In the genomic region with DNA sequence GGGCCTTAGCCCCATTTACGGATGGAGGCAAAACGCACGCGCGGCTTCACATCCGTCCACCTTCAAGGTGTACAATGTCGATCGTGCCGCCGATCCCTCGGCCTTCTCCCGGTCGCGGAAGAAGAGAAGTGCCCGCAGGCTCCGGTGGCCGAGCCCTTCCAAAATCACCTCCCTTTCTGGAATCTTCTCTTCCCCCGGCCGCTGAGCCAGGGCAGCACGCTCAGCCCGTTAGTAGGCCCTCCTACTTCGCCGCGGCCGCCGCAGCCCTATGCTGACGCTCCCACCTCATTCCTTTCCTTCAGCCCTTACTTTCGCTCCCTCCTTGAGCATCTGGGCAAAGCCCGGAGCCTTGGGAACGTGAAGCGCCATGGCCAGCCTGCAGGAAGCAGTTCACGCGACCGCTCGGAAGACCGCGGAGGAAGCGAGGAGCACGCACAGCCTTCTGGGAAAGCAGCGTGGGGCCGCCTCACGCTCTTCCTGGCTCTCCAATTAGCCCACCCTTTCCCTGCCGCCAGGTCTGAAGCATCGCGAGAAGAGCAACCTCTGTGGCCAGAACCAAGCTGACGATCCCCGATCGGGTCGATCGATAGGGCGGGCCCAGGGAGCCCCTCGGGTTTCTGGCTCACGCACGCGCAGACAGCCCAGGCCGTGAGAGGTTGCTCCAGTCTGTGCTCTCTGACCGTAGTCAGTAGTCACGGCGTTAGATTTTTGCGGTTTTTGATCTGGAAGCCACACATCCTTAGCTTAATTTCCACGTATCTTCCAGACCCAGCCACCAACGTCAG, we compare ENCODE assay signal across 1 cellular context.
TF ChIP-seq lines count a peak whose summit lies in the region.

Gene CCT8 (minus strand): TSS at position 427 of the 785 bp plus-strand sequence. CDS start 58 bp downstream, at position 369.

TF ChIP-seq in HepG2, 621 proteins besides CTCF, POLR2A, EP300 and RAD21 (continued from another document and continues in another):
- TF ChIP-seq BCL6 (CRISPR knock-in tag; IDR thresholded peaks at IDR 0.05) (peak; percentile 64; the same call in 1 of the 2 replicates), SNAI1 (CRISPR knock-in tag; IDR thresholded peaks at IDR 0.05; ENCODE audit: borderline replicate concordance) (peak; percentile 37; the same call in 1 of the 2 replicates), ZKSCAN1 (IDR thresholded peaks at IDR 0.05; ENCODE audit: low read length) (no peak), JDP2 (CRISPR knock-in tag; IDR thresholded peaks at IDR 0.05; ENCODE audit: borderline replicate concordance) (no peak), ELF3 (CRISPR knock-in tag; IDR thresholded peaks at IDR 0.05) (peak; percentile 76), TRIM22 (IDR thresholded peaks at IDR 0.05) (no peak), KDM3A (CRISPR knock-in tag; IDR thresholded peaks at IDR 0.05; ENCODE audit: low read depth) (0 out of 2 replicates have a peak, but pooled peaks have one; percentile 70), ZNF629 (CRISPR knock-in tag; conservative IDR thresholded peaks at IDR 0.05) (no peak; the same call in 1 of the 2 replicates), ZNF230 (CRISPR knock-in tag; IDR thresholded peaks at IDR 0.05) (0 out of 2 replicates have a peak, but pooled peaks have one; percentile 54), DZIP1 (CRISPR knock-in tag; IDR thresholded peaks at IDR 0.05) (no peak), ZNF772 (CRISPR knock-in tag; IDR thresholded peaks at IDR 0.05) (peak; percentile 73), EHMT2 (IDR thresholded peaks at IDR 0.05; ENCODE audit: borderline replicate concordance, low read depth, low read length) (peak; percentile 55; the same call in 1 of the 2 replicates), FOXJ3 (CRISPR knock-in tag; IDR thresholded peaks at IDR 0.05; ENCODE audit: borderline replicate concordance) (no peak), SIX1 (CRISPR knock-in tag; IDR thresholded peaks at IDR 0.05; ENCODE audit: borderline replicate concordance) (no peak), FOXA3 (CRISPR knock-in tag; IDR thresholded peaks at IDR 0.05) (peak; percentile 65), ARHGAP35 (CRISPR knock-in tag; IDR thresholded peaks at IDR 0.05; ENCODE audit: borderline replicate concordance) (no peak; the same call in 1 of the 2 replicates), ZNF616 (CRISPR knock-in tag; IDR thresholded peaks at IDR 0.05; ENCODE audit: low read depth) (0 out of 2 replicates have a peak, but pooled peaks have one; percentile 28), ZNF775 (CRISPR knock-in tag; IDR thresholded peaks at IDR 0.05; ENCODE audit: borderline replicate concordance) (0 out of 2 replicates have a peak, but pooled peaks have one; percentile 32), ISL2 (CRISPR knock-in tag; IDR thresholded peaks at IDR 0.05) (no peak), ZNF781 (CRISPR knock-in tag; IDR thresholded peaks at IDR 0.05; ENCODE audit: borderline replicate concordance, not compliant biosample characterization) (peak; percentile 95), ZSCAN31 (CRISPR knock-in tag; IDR thresholded peaks at IDR 0.05; ENCODE audit: low read depth) (peak; percentile 15; the same call in 1 of the 2 replicates), ZKSCAN5 (CRISPR knock-in tag; IDR thresholded peaks at IDR 0.05) (peak; percentile 50; the same call in 1 of the 2 replicates), ZSCAN25 (CRISPR knock-in tag; IDR thresholded peaks at IDR 0.05) (peak; percentile 83), ZNF10 (CRISPR knock-in tag; IDR thresholded peaks at IDR 0.05; ENCODE audit: borderline replicate concordance, low read depth) (no peak), NBN (conservative IDR thresholded peaks at IDR 0.05) (no peak), PRDM15 (CRISPR knock-in tag; IDR thresholded peaks at IDR 0.05) (0 out of 2 replicates have a peak, but pooled peaks have one; percentile 65), FUBP1 (CRISPR knock-in tag; IDR thresholded peaks at IDR 0.05; ENCODE audit: borderline replicate concordance) (no peak), NR2C2 (CRISPR knock-in tag; IDR thresholded peaks at IDR 0.05; ENCODE audit: borderline replicate concordance) (peak; percentile 86), ZNF333 (CRISPR knock-in tag; IDR thresholded peaks at IDR 0.05; ENCODE audit: borderline replicate concordance) (no peak; the same call in none of the 2 replicates), TCF7 (IDR thresholded peaks at IDR 0.05; ENCODE audit: low read depth) (no peak), RARA (CRISPR knock-in tag; IDR thresholded peaks at IDR 0.05) (0 out of 2 replicates have a peak, but pooled peaks have one; percentile 14), KMT2A (CRISPR knock-in tag; IDR thresholded peaks at IDR 0.05) (peak; percentile 99), PRDM10 (CRISPR knock-in tag; IDR thresholded peaks at IDR 0.05; ENCODE audit: low read depth) (0 out of 2 replicates have a peak, but pooled peaks have one; percentile 57), ZNF160 (CRISPR knock-in tag; IDR thresholded peaks at IDR 0.05) (peak; percentile 63; the same call in 1 of the 2 replicates), ZNF329 (CRISPR knock-in tag; IDR thresholded peaks at IDR 0.05; ENCODE audit: low read depth) (no peak; the same call in 1 of the 2 replicates), NR0B2 (CRISPR knock-in tag; IDR thresholded peaks at IDR 0.05) (no peak; the same call in 1 of the 2 replicates), MIXL1 (CRISPR knock-in tag; IDR thresholded peaks at IDR 0.05) (peak; percentile 95), YEATS2 (CRISPR knock-in tag; IDR thresholded peaks at IDR 0.05; ENCODE audit: borderline replicate concordance) (peak; percentile 100), XRCC5 (optimal IDR thresholded peaks at IDR 0.05; ENCODE audit: low read length) (peak; percentile 99)
- TF ChIP-seq, protein P1, sequence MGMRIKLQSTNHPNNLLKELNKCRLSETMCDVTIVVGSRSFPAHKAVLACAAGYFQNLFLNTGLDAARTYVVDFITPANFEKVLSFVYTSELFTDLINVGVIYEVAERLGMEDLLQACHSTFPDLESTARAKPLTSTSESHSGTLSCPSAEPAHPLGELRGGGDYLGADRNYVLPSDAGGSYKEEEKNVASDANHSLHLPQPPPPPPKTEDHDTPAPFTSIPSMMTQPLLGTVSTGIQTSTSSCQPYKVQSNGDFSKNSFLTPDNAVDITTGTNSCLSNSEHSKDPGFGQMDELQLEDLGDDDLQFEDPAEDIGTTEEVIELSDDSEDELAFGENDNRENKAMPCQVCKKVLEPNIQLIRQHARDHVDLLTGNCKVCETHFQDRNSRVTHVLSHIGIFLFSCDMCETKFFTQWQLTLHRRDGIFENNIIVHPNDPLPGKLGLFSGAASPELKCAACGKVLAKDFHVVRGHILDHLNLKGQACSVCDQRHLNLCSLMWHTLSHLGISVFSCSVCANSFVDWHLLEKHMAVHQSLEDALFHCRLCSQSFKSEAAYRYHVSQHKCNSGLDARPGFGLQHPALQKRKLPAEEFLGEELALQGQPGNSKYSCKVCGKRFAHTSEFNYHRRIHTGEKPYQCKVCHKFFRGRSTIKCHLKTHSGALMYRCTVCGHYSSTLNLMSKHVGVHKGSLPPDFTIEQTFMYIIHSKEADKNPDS (CRISPR knock-in tag; IDR thresholded peaks at IDR 0.05), result no peak
- TF ChIP-seq, protein P2, sequence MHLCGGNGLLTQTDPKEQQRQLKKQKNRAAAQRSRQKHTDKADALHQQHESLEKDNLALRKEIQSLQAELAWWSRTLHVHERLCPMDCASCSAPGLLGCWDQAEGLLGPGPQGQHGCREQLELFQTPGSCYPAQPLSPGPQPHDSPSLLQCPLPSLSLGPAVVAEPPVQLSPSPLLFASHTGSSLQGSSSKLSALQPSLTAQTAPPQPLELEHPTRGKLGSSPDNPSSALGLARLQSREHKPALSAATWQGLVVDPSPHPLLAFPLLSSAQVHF (CRISPR knock-in tag; IDR thresholded peaks at IDR 0.05), result no peak
